ENCODE assay signal across 17 cellular contexts in genomic region chr1:229001467-229001866, GRCh38.
DNase-seq lines count a peak whose midpoint lies in the region; ATAC-seq and TF ChIP-seq lines count a peak whose summit lies in the region.
"Had no signal": no experiment of that assay in that cellular context is flagged by ENCODE, and none has a peak within 500 bp of the region (broad histone marks: within the 10 kb centered on the region; RNA-seq: fewer than 3 reads in every experiment).

No MANE protein-coding gene starts in this region.

- peaks cover 7% of the 10 kb centered on the region for H3K4me1 ChIP-seq in foreskin keratinocyte
- H3K4me1 ChIP-seq in left ventricle myocardium inferior, result no peaks in the 10 kb centered on the region
- no peaks in the 10 kb centered on the region for H3K4me1 ChIP-seq in upper lobe of left lung

- WGBS in upper lobe of left lung, 2 donors, result 48 to 60% methylated on average over 1 of the region's 1 CpG

- no peaks in the 10 kb centered on the region for H3K27me3 ChIP-seq in foreskin keratinocyte
- H3K27me3 ChIP-seq in left ventricle myocardium inferior (ENCODE audit: low read depth), result no peaks in the 10 kb centered on the region
- H3K27me3 ChIP-seq in upper lobe of left lung, result no peaks in the 10 kb centered on the region
- H3K27me3 ChIP-seq: SJSA1 had no signal

- TF ChIP-seq CTCF in foreskin keratinocyte (conservative IDR thresholded peaks at IDR 0.05) (no peak), left ventricle myocardium inferior (IDR thresholded peaks at IDR 0.05; ENCODE audit: borderline replicate concordance) (no peak), upper lobe of left lung (IDR thresholded peaks at IDR 0.05) (no peak)

- ATAC-seq in foreskin keratinocyte, result peak; percentile 79
- ATAC-seq in upper lobe of left lung (ENCODE audit: low FRiP score in 2 of 2), result no peak
- ATAC-seq: GM12878, HCT116 had no signal

- H3K4me3 ChIP-seq in left ventricle myocardium inferior (no peak overlapping the region), upper lobe of left lung (no peak overlapping the region)
- H3K4me3 ChIP-seq: GM12878, SJSA1 had no signal

- no peak for TF ChIP-seq POLR2A in upper lobe of left lung (IDR thresholded peaks at IDR 0.05)

- no peaks in the 10 kb centered on the region for H3K36me3 ChIP-seq in left ventricle myocardium inferior
- H3K36me3 ChIP-seq in upper lobe of left lung, result no peaks in the 10 kb centered on the region
- H3K36me3 ChIP-seq: SJSA1 had no signal

- peak; percentile 60 for DNase-seq in NCI-H2171 treated with DMSO at 0.1 percent for 48 hours (lab: John Stamatoyannopoulos, UW)
- DNase-seq in NCI-H2171 (lab: John Stamatoyannopoulos, UW), result no peak
- DNase-seq in NCI-H69 (lab: John Stamatoyannopoulos, UW), result peak; percentile 55
- DNase-seq in foreskin keratinocyte, result peak; percentile 66 to 82
- DNase-seq in substantia nigra (lab: John Stamatoyannopoulos, UW), result no peak
- no peak for DNase-seq in NCI-H526 (lab: John Stamatoyannopoulos, UW)
- no peak for DNase-seq in left ventricle myocardium inferior
- no peak for DNase-seq in upper lobe of left lung
- DNase-seq: DMS79, IMR-90, NCI-H1048, NCI-H1694, NCI-H446 had no signal

- TF ChIP-seq EP300 in upper lobe of left lung (IDR thresholded peaks at IDR 0.05), result no peak

- no peak overlapping the region for H3K27ac ChIP-seq in foreskin keratinocyte
- H3K27ac ChIP-seq in substantia nigra (ENCODE audit: low read depth, low read length, poor library complexity, severe bottlenecking), result peak overlapping the region; percentile 95
- H3K27ac ChIP-seq in left ventricle myocardium inferior (replicated peaks), result no peak overlapping the region
- H3K27ac ChIP-seq in upper lobe of left lung, result no peak overlapping the region
- H3K27ac ChIP-seq: C4-2B, SJSA1 had no signal

- intact Hi-C loops in left ventricle myocardium inferior (cut with micrococcal nuclease), result no loop called here

- no peaks in the 10 kb centered on the region for H3K9me3 ChIP-seq in left ventricle myocardium inferior (replicated peaks)
- no peaks in the 10 kb centered on the region for H3K9me3 ChIP-seq in upper lobe of left lung
- H3K9me3 ChIP-seq: SJSA1 had no signal

Comparison
In these comparisons a context has a peak if more than half of its experiments do, and no peak if none do; other contexts are left out.
1. DNase-seq: peak in NCI-H2171 treated with DMSO at 0.1 percent for 48 hours (single experiment), NCI-H69 (single experiment) and foreskin keratinocyte (2 of 2); none in NCI-H2171 (single experiment), substantia nigra (0 of 49), NCI-H526 (0 of 2), left ventricle myocardium inferior (single experiment) and upper lobe of left lung (0 of 2).